Comparison of ENCODE assay signal across 11 cellular contexts in genomic region chr22:30216272-30216671, GRCh38. TPM values are rescaled to one million over a fixed set of nuclear protein-coding genes. Genes with fewer than 3 reads are reported as not detected.
DNase-seq lines count a peak whose midpoint lies in the region; ATAC-seq, FAIRE-seq and TF ChIP-seq lines count a peak whose summit lies in the region.
"Not testable (repeated sequence)": the region's sequence is repeated elsewhere in the genome, so short reads cannot be mapped to it uniquely, and the experiment has no call there.
"Had no signal": no experiment of that assay in that cellular context is flagged by ENCODE, and none has a peak within 500 bp of the region (broad histone marks: within the 10 kb centered on the region; RNA-seq: fewer than 3 reads in every experiment).

No MANE protein-coding gene starts in this region.

- H3K4me1 Mint-ChIP-seq in T-helper 2 cell treated with Interferon-gamma antibody and Interleukin-4, amounts not matched to agents 5 μg/mL and 100 μg/mL, for 36 hours (ENCODE audit: low read depth), result peaks cover 59% of the 10 kb centered on the region
- peaks cover 84% of the 10 kb centered on the region for H3K4me1 Mint-ChIP-seq in activated naive CD4-positive, alpha-beta T cell treated with anti-CD3 and anti-CD28 coated beads, Interleukin-2, amount 10 ng/mL, durations not matched to agents 7 days and 5 days
- peaks cover 45% of the 10 kb centered on the region for H3K4me1 Mint-ChIP-seq in chondrocyte (ENCODE audit: low read depth)
- H3K4me1 Mint-ChIP-seq in natural killer cell treated with Interleukin-12 subunit alpha and Interleukin-12 subunit beta and Interleukin-15 and Interleukin-18, amount 100 ng/mL, for 72 hours (ENCODE audit: low read depth in 2 of 2), result peaks cover 47 to 52% of the 10 kb centered on the region in 2 donors
- peaks cover 37% of the 10 kb centered on the region for H3K4me1 Mint-ChIP-seq in stimulated activated effector memory CD8-positive, alpha-beta T cell treated with anti-CD3 and anti-CD28 coated beads, Interleukin-12 subunit alpha, Interleukin-12 subunit beta, amount 100 ng/mL, for 72 hours

- POLR2A ChIA-PET in A549 (lab: Yijun Ruan, JAX); HEK293 (lab: Yijun Ruan, JAX); PC-9 (lab: Charles Lee; ENCODE audit: unreplicated experiment): not testable (repeated sequence)

- not testable (repeated sequence) for BruUV-seq in PC-9 (replicated peaks; lab: Mats Ljungman, UMichigan)

- H4K20me1 ChIP-seq in PC-9 (ENCODE audit: insufficient read depth), result not testable (repeated sequence)

- not testable (repeated sequence) for H2AFZ ChIP-seq in PC-9

- not testable (repeated sequence) for H3K4me2 ChIP-seq in A549, PC-9

- H3K9me3 ChIP-seq in A549; HEK293 (ENCODE audit: control insufficient read depth, insufficient read depth, low read depth, low read length); PC-9 (ENCODE audit: insufficient read depth, low read depth): not testable (repeated sequence)

- not testable (repeated sequence) for FAIRE-seq in A549 (lab: Jason Lieb, UNC)

- not testable (repeated sequence) for H3K4me3 ChIP-seq in A549; HEK293 (ENCODE audit: low read depth, low read length); PC-9

- not testable (repeated sequence) for H3K36me3 ChIP-seq in HEK293 (ENCODE audit: control insufficient read depth in 2 of 2, insufficient read depth in 1 of 2, low read length in 2 of 2); PC-9 (ENCODE audit: low read depth)

- H3K9me3 Mint-ChIP-seq in T-helper 2 cell treated with Interferon-gamma antibody and Interleukin-4, amounts not matched to agents 5 μg/mL and 100 μg/mL, for 36 hours; activated naive CD4-positive, alpha-beta T cell treated with anti-CD3 and anti-CD28 coated beads, Interleukin-2, amount 10 ng/mL, durations not matched to agents 7 days and 5 days; chondrocyte (ENCODE audit: low read depth); natural killer cell treated with Interleukin-12 subunit alpha and Interleukin-12 subunit beta and Interleukin-15 and Interleukin-18, amount 100 ng/mL, for 72 hours; stimulated activated effector memory CD8-positive, alpha-beta T cell treated with anti-CD3 and anti-CD28 coated beads, Interleukin-12 subunit alpha, Interleukin-12 subunit beta, amount 100 ng/mL, for 72 hours: not testable (repeated sequence)

- not testable (repeated sequence) for DNase-seq in A549 (ENCODE audit: low read depth in 1 of 2, low spot score in 1 of 2); PC-9; T-helper 2 cell treated with Interferon-gamma antibody and Interleukin-4, amounts not matched to agents 5 μg/mL and 100 μg/mL, for 36 hours (ENCODE audit: low spot score); activated naive CD4-positive, alpha-beta T cell treated with anti-CD3 and anti-CD28 coated beads, Interleukin-2, amount 10 ng/mL, durations not matched to agents 7 days and 5 days; natural killer cell treated with Interleukin-12 subunit alpha and Interleukin-12 subunit beta and Interleukin-15 and Interleukin-18, amount 100 ng/mL, for 72 hours (ENCODE audit: low spot score); stimulated activated effector memory CD8-positive, alpha-beta T cell treated with anti-CD3 and anti-CD28 coated beads, Interleukin-12 subunit alpha, Interleukin-12 subunit beta, amount 100 ng/mL, for 72 hours (ENCODE audit: low spot score in 2 of 2)
- peak; percentile 17 for DNase-seq in chondrocyte (ENCODE audit: low spot score)

- not testable (repeated sequence) for H3K4me3 Mint-ChIP-seq in T-helper 2 cell treated with Interferon-gamma antibody and Interleukin-4, amounts not matched to agents 5 μg/mL and 100 μg/mL, for 36 hours; activated naive CD4-positive, alpha-beta T cell treated with anti-CD3 and anti-CD28 coated beads, Interleukin-2, amount 10 ng/mL, durations not matched to agents 7 days and 5 days; chondrocyte (ENCODE audit: unreplicated experiment); natural killer cell treated with Interleukin-12 subunit alpha and Interleukin-12 subunit beta and Interleukin-15 and Interleukin-18, amount 100 ng/mL, for 72 hours; stimulated activated effector memory CD8-positive, alpha-beta T cell treated with anti-CD3 and anti-CD28 coated beads, Interleukin-12 subunit alpha, Interleukin-12 subunit beta, amount 100 ng/mL, for 72 hours

- not testable (repeated sequence) for TF ChIP-seq EP300 in A549 (IDR thresholded peaks at IDR 0.05)

- H3K79me2 ChIP-seq in PC-9 (ENCODE audit: low read depth), result not testable (repeated sequence)

- intact Hi-C loops in PC-9 (cut with micrococcal nuclease; ENCODE audit: unreplicated experiment), result not testable (repeated sequence)

- peak overlapping the region; percentile 63 for H3K27ac Mint-ChIP-seq in T-helper 2 cell treated with Interferon-gamma antibody and Interleukin-4, amounts not matched to agents 5 μg/mL and 100 μg/mL, for 36 hours
- H3K27ac Mint-ChIP-seq in activated naive CD4-positive, alpha-beta T cell treated with anti-CD3 and anti-CD28 coated beads, Interleukin-2, amount 10 ng/mL, durations not matched to agents 7 days and 5 days, result peak overlapping the region; percentile 33
- not testable (repeated sequence) for H3K27ac Mint-ChIP-seq in chondrocyte (ENCODE audit: unreplicated experiment)
- peak overlapping the region; percentile 12 to 16 for H3K27ac Mint-ChIP-seq in natural killer cell treated with Interleukin-12 subunit alpha and Interleukin-12 subunit beta and Interleukin-15 and Interleukin-18, amount 100 ng/mL, for 72 hours
- H3K27ac Mint-ChIP-seq in stimulated activated effector memory CD8-positive, alpha-beta T cell treated with anti-CD3 and anti-CD28 coated beads, Interleukin-12 subunit alpha, Interleukin-12 subunit beta, amount 100 ng/mL, for 72 hours, result peak overlapping the region; percentile 64

- H3K4me1 ChIP-seq in A549 (peaks cover 66% of the 10 kb centered on the region), PC-9 (replicated peaks; ENCODE audit: insufficient read depth) (peaks cover 51% of the 10 kb centered on the region)
- not testable (repeated sequence) for H3K4me1 ChIP-seq in HEK293 (ENCODE audit: control insufficient read depth, insufficient read depth, low read length)

- H3F3A ChIP-seq in PC-9 (ENCODE audit: insufficient read depth, low read depth), result peaks cover 49% of the 10 kb centered on the region

- H3K27me3 ChIP-seq in PC-9 (ENCODE audit: insufficient read depth, low read depth), result not testable (repeated sequence)

- TF ChIP-seq CTCF in A549 (IDR thresholded peaks at IDR 0.05); HEK293 (tag by site-specific recombination; IDR thresholded peaks at IDR 0.05); PC-9 (conservative IDR thresholded peaks at IDR 0.05); chondrocyte (IDR thresholded peaks at IDR 0.05): not testable (repeated sequence)

- H3K9me2 ChIP-seq in PC-9 (ENCODE audit: insufficient read depth), result not testable (repeated sequence)

- not testable (repeated sequence) for TF ChIP-seq RAD21 in A549 (conservative IDR thresholded peaks at IDR 0.05 in 1 of 2, IDR thresholded peaks at IDR 0.05 in 1 of 2)

- H3K36me3 Mint-ChIP-seq in T-helper 2 cell treated with Interferon-gamma antibody and Interleukin-4, amounts not matched to agents 5 μg/mL and 100 μg/mL, for 36 hours (ENCODE audit: low read depth); activated naive CD4-positive, alpha-beta T cell treated with anti-CD3 and anti-CD28 coated beads, Interleukin-2, amount 10 ng/mL, durations not matched to agents 7 days and 5 days; chondrocyte (ENCODE audit: low read depth); natural killer cell treated with Interleukin-12 subunit alpha and Interleukin-12 subunit beta and Interleukin-15 and Interleukin-18, amount 100 ng/mL, for 72 hours; stimulated activated effector memory CD8-positive, alpha-beta T cell treated with anti-CD3 and anti-CD28 coated beads, Interleukin-12 subunit alpha, Interleukin-12 subunit beta, amount 100 ng/mL, for 72 hours: not testable (repeated sequence)

- not testable (repeated sequence) for TF ChIP-seq POLR2A in A549 (IDR thresholded peaks at IDR 0.05; ENCODE audit: low read length)

- peak overlapping the region; percentile 95 to 100 for H3K27ac ChIP-seq in A549
- not testable (repeated sequence) for H3K27ac ChIP-seq in HEK293 (ENCODE audit: extremely low read depth, low read depth, low read length)
- H3K27ac ChIP-seq in PC-9, result peak overlapping the region; percentile 98

- not testable (repeated sequence) for H3K27me3 Mint-ChIP-seq in T-helper 2 cell treated with Interferon-gamma antibody and Interleukin-4, amounts not matched to agents 5 μg/mL and 100 μg/mL, for 36 hours (ENCODE audit: low read depth); activated naive CD4-positive, alpha-beta T cell treated with anti-CD3 and anti-CD28 coated beads, Interleukin-2, amount 10 ng/mL, durations not matched to agents 7 days and 5 days; chondrocyte (ENCODE audit: low read depth); natural killer cell treated with Interleukin-12 subunit alpha and Interleukin-12 subunit beta and Interleukin-15 and Interleukin-18, amount 100 ng/mL, for 72 hours

- not testable (repeated sequence) for ATAC-seq in A549; natural killer cell treated with Interleukin-12 subunit alpha and Interleukin-12 subunit beta and Interleukin-15 and Interleukin-18, amount 100 ng/mL, for 72 hours; stimulated activated effector memory CD8-positive, alpha-beta T cell treated with anti-CD3 and anti-CD28 coated beads, Interleukin-12 subunit alpha, Interleukin-12 subunit beta, amount 100 ng/mL, for 72 hours

- CTCF ChIA-PET in A549 (lab: Yijun Ruan, JAX); HEK293 (lab: Yijun Ruan, JAX); PC-9 (lab: Charles Lee): not testable (repeated sequence)
- CTCF ChIA-PET in activated naive CD4-positive, alpha-beta T cell treated with anti-CD3 and anti-CD28 coated beads, Interleukin-2, amount 10 ng/mL, durations not matched to agents 7 days and 5 days (lab: Charles Lee), result interaction anchor here (1.2 to 2.0 kb wide), 2 partner anchors 25 to 38 kb away, joined by 4 to 7 read pairs; no protein-coding TSS in a partner anchor

- WGBS in A549 (ENCODE audit: missing lambda C conversion rate), result 96% methylated on average over 3 of the region's 3 CpGs

RNA-seq across cellular contexts. Expression of gene LIF, which starts 30.3 kb away (rescaled TPM):
- polyA plus RNA-seq in A549 (2011; rRNA removed) (54.5 and 64.7 TPM in 2 replicates), A549 (2017; fragmentation: RNase III; extraction: RNeasy Plus Mini Kit Qiagen cat#74134 plus additional on column Dnase treatment) (40.7 to 49.3 TPM (median 44.3 TPM) in 3 replicates)
- polyA plus RNA-seq in A549 (2012; cell fraction: cytosol; rRNA removed), result 53.0 and 70.6 TPM in 2 replicates
- 279 and 384 TPM in 2 replicates for polyA plus RNA-seq in A549 (2012; cell fraction: nucleus; rRNA removed)
- 62.7 and 126 TPM in 2 replicates for polyA minus RNA-seq in A549 (2011; rRNA and poly(A)+ RNA removed)
- total RNA-seq in PC-9 (2021) (17.2 and 17.4 TPM in 2 replicates), chondrocyte (18.9 to 21.5 TPM (median 21.3 TPM) in 3 replicates)
- total RNA-seq in natural killer cell treated with Interleukin-12 subunit alpha and Interleukin-12 subunit beta and Interleukin-15 and Interleukin-18, amount 100 ng/mL, for 72 hours, result 100 to 1,000 TPM in 1 of 2 donors, 10 to 100 TPM in 1; 63.3 to 125 TPM
- polyA plus RNA-seq: CD14-positive monocyte; CD8-positive, alpha-beta memory T cell had no signal

RNA-seq across cellular contexts. Expression of gene OSM, which starts 50.4 kb away (rescaled TPM):
- polyA plus RNA-seq in A549 (2011; rRNA removed), result not detected in 2 replicates
- polyA plus RNA-seq in A549 (2012; cell fraction: cytosol; rRNA removed), result 0.03 and 0.09 TPM in 2 replicates
- 0.47 and 0.49 TPM in 2 replicates for polyA plus RNA-seq in A549 (2012; cell fraction: nucleus; rRNA removed)
- not detected in 3 replicates for polyA plus RNA-seq in A549 (2017; fragmentation: RNase III; extraction: RNeasy Plus Mini Kit Qiagen cat#74134 plus additional on column Dnase treatment)
- polyA minus RNA-seq in A549 (2011; rRNA and poly(A)+ RNA removed), result not detected in 2 replicates
- total RNA-seq in PC-9 (2021), result not detected in 2 replicates
- total RNA-seq in chondrocyte, result not detected in 3 replicates
- 10 to 100 TPM; 15.5 to 38.7 TPM for total RNA-seq in natural killer cell treated with Interleukin-12 subunit alpha and Interleukin-12 subunit beta and Interleukin-15 and Interleukin-18, amount 100 ng/mL, for 72 hours
- total RNA-seq: H7 had no signal

Comparison
In these comparisons a context has a peak if more than half of its experiments do, and no peak if none do; other contexts are left out.
1. RNA of gene OSM, which starts 50.4 kb away (total RNA-seq): 15.5 to 38.7 TPM in natural killer cell treated with Interleukin-12 subunit alpha and Interleukin-12 subunit beta and Interleukin-15 and Interleukin-18, amount 100 ng/mL, for 72 hours; not detected in chondrocyte and not detected in PC-9; every median in the first group is over 10 times any median in the second.